Comparison of ENCODE assay signal across 1 cellular context in the genomic region with DNA sequence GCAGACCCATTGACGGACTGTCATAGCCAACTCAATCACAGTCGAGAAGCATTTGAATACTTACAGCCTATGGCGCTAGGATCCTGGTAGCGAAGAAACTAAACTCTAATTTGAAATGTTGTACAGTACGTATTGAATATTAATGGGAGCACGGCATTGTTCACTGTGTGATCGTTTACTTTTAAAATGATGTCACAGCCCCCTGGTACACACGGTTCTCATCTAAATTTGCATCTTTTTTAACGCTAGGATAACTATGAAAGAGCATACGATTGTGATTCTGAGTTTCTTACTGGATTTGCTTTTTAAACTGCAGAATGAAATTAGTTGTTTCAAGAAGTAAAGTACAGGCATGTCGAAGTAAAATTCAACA.
TF ChIP-seq lines count a peak whose summit lies in the region.

No MANE protein-coding gene starts in this region.

TF ChIP-seq in GM23338, 12 proteins besides CTCF, POLR2A, EP300 and RAD21 (continued from another document):
- TF ChIP-seq, protein P1, sequence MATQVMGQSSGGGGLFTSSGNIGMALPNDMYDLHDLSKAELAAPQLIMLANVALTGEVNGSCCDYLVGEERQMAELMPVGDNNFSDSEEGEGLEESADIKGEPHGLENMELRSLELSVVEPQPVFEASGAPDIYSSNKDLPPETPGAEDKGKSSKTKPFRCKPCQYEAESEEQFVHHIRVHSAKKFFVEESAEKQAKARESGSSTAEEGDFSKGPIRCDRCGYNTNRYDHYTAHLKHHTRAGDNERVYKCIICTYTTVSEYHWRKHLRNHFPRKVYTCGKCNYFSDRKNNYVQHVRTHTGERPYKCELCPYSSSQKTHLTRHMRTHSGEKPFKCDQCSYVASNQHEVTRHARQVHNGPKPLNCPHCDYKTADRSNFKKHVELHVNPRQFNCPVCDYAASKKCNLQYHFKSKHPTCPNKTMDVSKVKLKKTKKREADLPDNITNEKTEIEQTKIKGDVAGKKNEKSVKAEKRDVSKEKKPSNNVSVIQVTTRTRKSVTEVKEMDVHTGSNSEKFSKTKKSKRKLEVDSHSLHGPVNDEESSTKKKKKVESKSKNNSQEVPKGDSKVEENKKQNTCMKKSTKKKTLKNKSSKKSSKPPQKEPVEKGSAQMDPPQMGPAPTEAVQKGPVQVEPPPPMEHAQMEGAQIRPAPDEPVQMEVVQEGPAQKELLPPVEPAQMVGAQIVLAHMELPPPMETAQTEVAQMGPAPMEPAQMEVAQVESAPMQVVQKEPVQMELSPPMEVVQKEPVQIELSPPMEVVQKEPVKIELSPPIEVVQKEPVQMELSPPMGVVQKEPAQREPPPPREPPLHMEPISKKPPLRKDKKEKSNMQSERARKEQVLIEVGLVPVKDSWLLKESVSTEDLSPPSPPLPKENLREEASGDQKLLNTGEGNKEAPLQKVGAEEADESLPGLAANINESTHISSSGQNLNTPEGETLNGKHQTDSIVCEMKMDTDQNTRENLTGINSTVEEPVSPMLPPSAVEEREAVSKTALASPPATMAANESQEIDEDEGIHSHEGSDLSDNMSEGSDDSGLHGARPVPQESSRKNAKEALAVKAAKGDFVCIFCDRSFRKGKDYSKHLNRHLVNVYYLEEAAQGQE (IDR thresholded peaks at IDR 0.05; ENCODE audit: unreplicated experiment), result no peak
- TF ChIP-seq JUNB (IDR thresholded peaks at IDR 0.05; ENCODE audit: unreplicated experiment), result no peak
TF ChIP-seq in GM23338: peak in this region for 0.
